1 cellular context compared by ENCODE assay signal in the genomic region with DNA sequence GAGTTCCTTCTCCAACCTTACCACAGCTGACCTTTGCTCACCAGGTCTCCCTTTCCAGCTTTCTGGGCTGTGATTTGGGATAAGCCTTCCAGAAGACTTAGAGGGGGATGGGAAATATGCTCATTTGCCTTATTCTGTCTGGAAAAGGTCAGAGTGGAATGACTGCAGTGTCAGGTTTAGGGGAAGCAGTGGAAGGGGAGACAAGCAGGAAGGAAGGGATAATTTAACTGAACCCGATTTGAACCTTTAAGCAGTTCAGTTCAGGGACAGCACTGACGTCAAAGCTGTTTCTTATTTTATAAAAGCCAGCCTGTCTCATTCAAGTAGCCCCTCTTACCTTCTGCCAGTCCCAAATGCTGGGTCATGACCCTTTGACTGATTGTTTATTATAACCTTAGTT.
TF ChIP-seq lines count a peak whose summit lies in the region.

No MANE protein-coding gene starts in this region.

TF ChIP-seq in HepG2, 621 proteins besides CTCF, POLR2A, EP300 and RAD21 (continued from another document):
- TF ChIP-seq, protein P1, sequence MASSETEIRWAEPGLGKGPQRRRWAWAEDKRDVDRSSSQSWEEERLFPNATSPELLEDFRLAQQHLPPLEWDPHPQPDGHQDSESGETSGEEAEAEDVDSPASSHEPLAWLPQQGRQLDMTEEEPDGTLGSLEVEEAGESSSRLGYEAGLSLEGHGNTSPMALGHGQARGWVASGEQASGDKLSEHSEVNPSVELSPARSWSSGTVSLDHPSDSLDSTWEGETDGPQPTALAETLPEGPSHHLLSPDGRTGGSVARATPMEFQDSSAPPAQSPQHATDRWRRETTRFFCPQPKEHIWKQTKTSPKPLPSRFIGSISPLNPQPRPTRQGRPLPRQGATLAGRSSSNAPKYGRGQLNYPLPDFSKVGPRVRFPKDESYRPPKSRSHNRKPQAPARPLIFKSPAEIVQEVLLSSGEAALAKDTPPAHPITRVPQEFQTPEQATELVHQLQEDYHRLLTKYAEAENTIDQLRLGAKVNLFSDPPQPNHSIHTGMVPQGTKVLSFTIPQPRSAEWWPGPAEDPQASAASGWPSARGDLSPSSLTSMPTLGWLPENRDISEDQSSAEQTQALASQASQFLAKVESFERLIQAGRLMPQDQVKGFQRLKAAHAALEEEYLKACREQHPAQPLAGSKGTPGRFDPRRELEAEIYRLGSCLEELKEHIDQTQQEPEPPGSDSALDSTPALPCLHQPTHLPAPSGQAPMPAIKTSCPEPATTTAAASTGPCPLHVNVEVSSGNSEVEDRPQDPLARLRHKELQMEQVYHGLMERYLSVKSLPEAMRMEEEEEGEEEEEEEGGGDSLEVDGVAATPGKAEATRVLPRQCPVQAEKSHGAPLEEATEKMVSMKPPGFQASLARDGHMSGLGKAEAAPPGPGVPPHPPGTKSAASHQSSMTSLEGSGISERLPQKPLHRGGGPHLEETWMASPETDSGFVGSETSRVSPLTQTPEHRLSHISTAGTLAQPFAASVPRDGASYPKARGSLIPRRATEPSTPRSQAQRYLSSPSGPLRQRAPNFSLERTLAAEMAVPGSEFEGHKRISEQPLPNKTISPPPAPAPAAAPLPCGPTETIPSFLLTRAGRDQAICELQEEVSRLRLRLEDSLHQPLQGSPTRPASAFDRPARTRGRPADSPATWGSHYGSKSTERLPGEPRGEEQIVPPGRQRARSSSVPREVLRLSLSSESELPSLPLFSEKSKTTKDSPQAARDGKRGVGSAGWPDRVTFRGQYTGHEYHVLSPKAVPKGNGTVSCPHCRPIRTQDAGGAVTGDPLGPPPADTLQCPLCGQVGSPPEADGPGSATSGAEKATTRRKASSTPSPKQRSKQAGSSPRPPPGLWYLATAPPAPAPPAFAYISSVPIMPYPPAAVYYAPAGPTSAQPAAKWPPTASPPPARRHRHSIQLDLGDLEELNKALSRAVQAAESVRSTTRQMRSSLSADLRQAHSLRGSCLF (CRISPR knock-in tag; IDR thresholded peaks at IDR 0.05; ENCODE audit: borderline replicate concordance), result no peak
- TF ChIP-seq ZNF569 (CRISPR knock-in tag; IDR thresholded peaks at IDR 0.05; ENCODE audit: borderline replicate concordance) (no peak), U2AF1 (optimal IDR thresholded peaks at IDR 0.05; ENCODE audit: low read depth, low read length) (no peak), NBN (conservative IDR thresholded peaks at IDR 0.05) (no peak), KLF11 (CRISPR knock-in tag; IDR thresholded peaks at IDR 0.05) (no peak), SCMH1 (CRISPR knock-in tag; IDR thresholded peaks at IDR 0.05; ENCODE audit: borderline replicate concordance) (no peak), GATA4 (IDR thresholded peaks at IDR 0.05; ENCODE audit: borderline replicate concordance, low read depth) (no peak), ZNF670 (CRISPR knock-in tag; IDR thresholded peaks at IDR 0.05; ENCODE audit: borderline replicate concordance) (no peak), ZNF7 (CRISPR knock-in tag; IDR thresholded peaks at IDR 0.05) (no peak)
- TF ChIP-seq, protein P2, sequence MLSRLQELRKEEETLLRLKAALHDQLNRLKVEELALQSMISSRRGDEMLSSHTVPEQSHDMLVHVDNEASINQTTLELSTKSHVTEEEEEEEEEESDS (CRISPR knock-in tag; IDR thresholded peaks at IDR 0.05; ENCODE audit: borderline replicate concordance), result no peak
